1 cellular context compared by ENCODE assay signal in the genomic region with DNA sequence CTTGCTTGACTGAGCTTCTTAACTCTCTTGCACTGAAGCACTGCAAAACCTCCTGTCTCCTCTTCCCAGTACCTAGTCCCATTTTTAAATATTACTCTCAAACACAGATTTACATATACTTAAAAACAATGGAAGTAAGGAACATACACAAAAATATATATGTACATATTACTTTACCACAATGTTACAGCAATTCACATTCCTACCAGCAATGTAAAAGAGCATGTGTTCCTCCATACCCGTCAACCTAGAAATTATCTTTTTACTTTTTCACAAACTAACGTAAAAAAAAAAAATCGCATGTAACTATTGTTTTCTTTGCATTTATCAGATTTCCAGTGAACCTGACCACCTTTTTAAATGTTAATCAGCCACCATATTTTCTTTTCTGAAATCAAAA.
TF ChIP-seq lines count a peak whose summit lies in the region.

No MANE protein-coding gene starts in this region.

TF ChIP-seq in WTC11, 78 proteins besides CTCF, POLR2A, EP300 and RAD21 (continued from another document):
- no peak for TF ChIP-seq IRF2 (CRISPR knock-in tag; IDR thresholded peaks at IDR 0.05; ENCODE audit: borderline replicate concordance, low read depth)
- TF ChIP-seq ZNF671 (CRISPR knock-in tag; IDR thresholded peaks at IDR 0.05) = no peak
- no peak for TF ChIP-seq ATF1 (CRISPR knock-in tag; IDR thresholded peaks at IDR 0.05)
- TF ChIP-seq, protein P1, sequence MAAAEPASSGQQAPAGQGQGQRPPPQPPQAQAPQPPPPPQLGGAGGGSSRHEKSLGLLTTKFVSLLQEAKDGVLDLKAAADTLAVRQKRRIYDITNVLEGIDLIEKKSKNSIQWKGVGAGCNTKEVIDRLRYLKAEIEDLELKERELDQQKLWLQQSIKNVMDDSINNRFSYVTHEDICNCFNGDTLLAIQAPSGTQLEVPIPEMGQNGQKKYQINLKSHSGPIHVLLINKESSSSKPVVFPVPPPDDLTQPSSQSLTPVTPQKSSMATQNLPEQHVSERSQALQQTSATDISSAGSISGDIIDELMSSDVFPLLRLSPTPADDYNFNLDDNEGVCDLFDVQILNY (CRISPR knock-in tag; IDR thresholded peaks at IDR 0.05) = no peak
- TF ChIP-seq CDX4 (CRISPR knock-in tag; IDR thresholded peaks at IDR 0.05; ENCODE audit: borderline replicate concordance) = no peak
- no peak for TF ChIP-seq NFYB (CRISPR knock-in tag; conservative IDR thresholded peaks at IDR 0.05; ENCODE audit: low read depth)
- no peak for TF ChIP-seq GTF2I (CRISPR knock-in tag; conservative IDR thresholded peaks at IDR 0.05)
- TF ChIP-seq ARID4B (CRISPR knock-in tag; IDR thresholded peaks at IDR 0.05; ENCODE audit: borderline replicate concordance) = no peak
- TF ChIP-seq JAZF1 (CRISPR knock-in tag; IDR thresholded peaks at IDR 0.05) = no peak
- no peak for TF ChIP-seq ESRRA (CRISPR knock-in tag; IDR thresholded peaks at IDR 0.05; ENCODE audit: borderline replicate concordance)
